ENCODE assay signal across 23 cellular contexts in genomic region chr20:15949391-15949790, GRCh38.
"Had no signal": no experiment of that assay in that cellular context is flagged by ENCODE, and none has a peak within 500 bp of the region (broad histone marks: within the 10 kb centered on the region; RNA-seq: fewer than 3 reads in every experiment).

No MANE protein-coding gene starts in this region.

- DNase-seq: cortex of kidney; effector memory CD8-positive, alpha-beta T cell; erythroblast; hypothalamus; kidney; naive thymus-derived CD4-positive, alpha-beta T cell; nucleus accumbens; stimulated activated CD4-positive, alpha-beta T cell treated with anti-CD3 and anti-CD28 coated beads, Interleukin-2, amount 100 ng/mL, for 24 hours; stimulated activated CD4-positive, alpha-beta T cell treated with anti-CD3 and anti-CD28 coated beads, Interleukin-4, amount 100 ng/mL, for 24 hours; stimulated activated naive B cell treated with anti-CD40 and anti-IgM and Interleukin-4, amounts not matched to agents 10 μg/mL and 1 μg/mL and 100 μg/mL, for 72 hours; upper lobe of right lung; uterus had no signal

- H3K36me3 ChIP-seq: prostate gland, right atrium auricular region, thoracic aorta, tibial nerve, upper lobe of right lung, uterus had no signal

- H3K4me3 Mint-ChIP-seq: effector memory CD8-positive, alpha-beta T cell; memory B cell; mesothelial cell of epicardium; naive thymus-derived CD4-positive, alpha-beta T cell; nephron; stimulated activated naive B cell treated with anti-CD40 and anti-IgM and Interleukin-4, amounts not matched to agents 10 μg/mL and 1 μg/mL and 100 μg/mL, for 72 hours; stimulated activated naive CD8-positive, alpha-beta T cell treated with anti-CD3 and anti-CD28 coated beads, Interleukin-15, Interleukin-2, amounts not matched to agents 100 ng/mL and 50 ng/mL, for 24 hours had no signal

- H3K4me3 ChIP-seq: lung, prostate gland, right atrium auricular region, thoracic aorta, tibial nerve, upper lobe of right lung, uterus had no signal

- H3K4me1 ChIP-seq: prostate gland, right atrium auricular region, tibial nerve, upper lobe of right lung, uterus had no signal

- ATAC-seq: effector memory CD8-positive, alpha-beta T cell; left lobe of liver; naive thymus-derived CD4-positive, alpha-beta T cell; sciatic nerve; stimulated activated naive B cell treated with anti-CD40 and anti-IgM and Interleukin-4, amounts not matched to agents 10 μg/mL and 1 μg/mL and 100 μg/mL, for 72 hours; upper lobe of right lung had no signal

- H3K27ac Mint-ChIP-seq: effector memory CD8-positive, alpha-beta T cell; memory B cell; mesothelial cell of epicardium; naive thymus-derived CD4-positive, alpha-beta T cell; nephron; stimulated activated naive B cell treated with anti-CD40 and anti-IgM and Interleukin-4, amounts not matched to agents 10 μg/mL and 1 μg/mL and 100 μg/mL, for 72 hours; stimulated activated naive CD8-positive, alpha-beta T cell treated with anti-CD3 and anti-CD28 coated beads, Interleukin-15, Interleukin-2, amounts not matched to agents 100 ng/mL and 50 ng/mL, for 24 hours had no signal

- H3K27me3 Mint-ChIP-seq: effector memory CD8-positive, alpha-beta T cell; memory B cell; naive thymus-derived CD4-positive, alpha-beta T cell; stimulated activated naive B cell treated with anti-CD40 and anti-IgM and Interleukin-4, amounts not matched to agents 10 μg/mL and 1 μg/mL and 100 μg/mL, for 72 hours; stimulated activated naive CD8-positive, alpha-beta T cell treated with anti-CD3 and anti-CD28 coated beads, Interleukin-15, Interleukin-2, amounts not matched to agents 100 ng/mL and 50 ng/mL, for 24 hours had no signal

- H3K9me3 ChIP-seq: prostate gland, right atrium auricular region, thoracic aorta, tibial nerve, upper lobe of right lung, uterus had no signal

- H3K36me3 Mint-ChIP-seq: memory B cell; mesothelial cell of epicardium; naive thymus-derived CD4-positive, alpha-beta T cell had no signal

- H3K9me3 Mint-ChIP-seq: nephron had no signal

- H3K4me1 Mint-ChIP-seq: naive thymus-derived CD4-positive, alpha-beta T cell had no signal

- H3K27me3 ChIP-seq: right atrium auricular region, tibial nerve, upper lobe of right lung, uterus had no signal

- H3K27ac ChIP-seq: prostate gland, right atrium auricular region, thoracic aorta, tibial nerve, upper lobe of right lung, uterus had no signal
